1 cellular context compared by ENCODE assay signal in genomic region chr11:73350908-73351636, GRCh38.
TF ChIP-seq lines count a peak whose summit lies in the region.

No MANE protein-coding gene starts in this region.

TF ChIP-seq in endothelial cell of umbilical vein, 7 proteins besides CTCF, POLR2A, EP300 and RAD21:
- TF ChIP-seq POLR2AphosphoS5 (IDR thresholded peaks at IDR 0.05; ENCODE audit: insufficient read depth, low read depth, low read length) (no peak), JUN (IDR thresholded peaks at IDR 0.05; ENCODE audit: borderline replicate concordance, insufficient read depth, insufficient read length, low read depth) (no peak)
